19 cellular contexts compared by ENCODE assay signal in the genomic region with DNA sequence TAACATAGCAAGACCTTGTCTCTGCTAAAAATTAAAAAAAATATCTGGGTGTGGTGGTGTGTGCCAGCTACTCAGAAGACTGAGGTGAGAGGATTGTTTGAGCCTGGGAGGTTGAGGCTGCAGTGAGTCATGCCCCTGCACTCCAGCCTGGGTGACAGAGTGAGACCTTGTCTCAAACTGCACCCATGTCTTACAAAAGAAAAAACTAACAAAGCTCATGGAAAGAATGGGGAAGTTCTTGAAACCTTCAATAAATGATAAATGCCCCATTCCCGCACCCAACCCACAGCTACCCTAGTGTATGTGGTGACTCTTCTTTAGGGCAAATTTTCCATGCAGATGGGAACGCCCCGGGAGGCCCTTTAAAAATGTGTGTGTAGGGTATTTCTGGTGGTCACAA.
"Had no signal": no experiment of that assay in that cellular context is flagged by ENCODE, and none has a peak within 500 bp of the region (broad histone marks: within the 10 kb centered on the region; RNA-seq: fewer than 3 reads in every experiment).

No MANE protein-coding gene starts in this region.

- H2AFZ ChIP-seq: hepatocyte, parathyroid adenoma had no signal

- H3K4me3 Mint-ChIP-seq: activated CD4-positive, alpha-beta memory T cell treated with anti-CD3 and anti-CD28 coated beads for 36 hours; activated CD4-positive, alpha-beta T cell treated with anti-CD3 and anti-CD28 coated beads for 36 hours; activated T-cell treated with anti-CD3 and anti-CD28 coated beads, Interleukin-2, amount 50 U/mL, for 72 hours; naive B cell; stimulated activated memory B cell treated with anti-CD40 and anti-IgM and Interleukin-4, amounts not matched to agents 10 μg/mL and 1 μg/mL and 100 μg/mL, for 72 hours; T-cell had no signal

- H3K4me3 ChIP-seq: esophagus squamous epithelium, hepatocyte, left ventricle myocardium inferior, tibial artery, vagina had no signal

- H3K27me3 ChIP-seq: hepatocyte, vagina had no signal

- FAIRE-seq: kidney had no signal

- H3K36me3 ChIP-seq: esophagus squamous epithelium, left ventricle myocardium inferior, tibial artery, vagina, WERI-Rb-1 had no signal

- H3K9ac ChIP-seq: parathyroid adenoma had no signal

- H3K79me2 ChIP-seq: hepatocyte, parathyroid adenoma had no signal

- H3K4me2 ChIP-seq: hepatocyte had no signal

- DNase-seq: activated CD4-positive, alpha-beta memory T cell treated with anti-CD3 and anti-CD28 coated beads for 36 hours; activated CD4-positive, alpha-beta T cell treated with anti-CD3 and anti-CD28 coated beads for 36 hours; activated CD8-positive, alpha-beta memory T cell treated with anti-CD3 and anti-CD28 coated beads, Interleukin-2, amount 50 U/mL, for 4 hours; activated naive CD4-positive, alpha-beta T cell; activated T-cell treated with anti-CD3 and anti-CD28 coated beads, Interleukin-2, amount 50 U/mL, for 72 hours; aorta; esophagus squamous epithelium; kidney; left ventricle myocardium inferior; naive B cell; stimulated activated CD4-positive, alpha-beta T cell treated with anti-CD3 and anti-CD28 coated beads, Interleukin-2, amount 100 ng/mL, for 48 hours; T-cell; T1000; tibial artery; WERI-Rb-1 had no signal

- H3K9me3 ChIP-seq: vagina had no signal

- H3K27ac Mint-ChIP-seq: activated CD4-positive, alpha-beta memory T cell treated with anti-CD3 and anti-CD28 coated beads for 36 hours; activated CD4-positive, alpha-beta T cell treated with anti-CD3 and anti-CD28 coated beads for 36 hours; activated T-cell treated with anti-CD3 and anti-CD28 coated beads, Interleukin-2, amount 50 U/mL, for 72 hours; naive B cell; stimulated activated memory B cell treated with anti-CD40 and anti-IgM and Interleukin-4, amounts not matched to agents 10 μg/mL and 1 μg/mL and 100 μg/mL, for 72 hours; T-cell had no signal

- H3K27ac ChIP-seq: esophagus squamous epithelium, hepatocyte, left ventricle myocardium inferior, parathyroid adenoma, tibial artery, vagina, WERI-Rb-1 had no signal

- ATAC-seq: activated CD4-positive, alpha-beta T cell treated with anti-CD3 and anti-CD28 coated beads for 36 hours; activated T-cell treated with anti-CD3 and anti-CD28 coated beads, Interleukin-2, amount 50 U/mL, for 72 hours; stimulated activated memory B cell treated with anti-CD40 and anti-IgM and Interleukin-4, amounts not matched to agents 10 μg/mL and 1 μg/mL and 100 μg/mL, for 72 hours; T-cell had no signal
